3 cellular contexts compared by ENCODE assay signal in the genomic region with DNA sequence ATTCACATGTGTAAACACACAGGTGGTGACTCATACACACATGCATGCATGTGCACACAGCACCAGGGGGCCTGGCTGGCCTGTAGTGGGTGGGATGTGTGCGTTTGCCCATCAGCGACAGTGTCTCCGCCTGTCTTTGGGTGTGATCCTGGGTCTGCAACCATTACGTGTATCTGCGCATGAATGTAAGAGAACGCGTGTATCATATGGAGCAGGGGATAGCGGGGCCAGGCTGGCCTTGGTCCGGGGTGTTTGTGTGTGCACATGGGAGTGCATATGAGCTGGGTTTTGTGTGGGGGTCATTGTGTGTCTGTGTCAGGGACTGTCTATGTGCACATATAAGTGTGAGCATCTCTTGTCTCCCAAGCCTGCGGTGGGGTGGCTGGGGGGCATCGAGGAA.
A peak's percentile ranks its signal among the peaks of the same experiment; 100 is the strongest.
TF ChIP-seq lines count a peak whose summit lies in the region.

No MANE protein-coding gene starts in this region.

TF ChIP-seq in A549, 52 proteins besides CTCF, POLR2A, EP300 and RAD21:
- TF ChIP-seq PBX3 (IDR thresholded peaks at IDR 0.05) (no peak), KDM1A (IDR thresholded peaks at IDR 0.05; ENCODE audit: low read depth) (no peak), FOSL2 (IDR thresholded peaks at IDR 0.05) (no peak), FOSL2 (CRISPR knock-in tag; IDR thresholded peaks at IDR 0.05) (peak; percentile 22; the same call in 1 of the 2 replicates)

TF ChIP-seq in GM12878, 131 proteins besides CTCF, POLR2A, EP300 and RAD21:
- TF ChIP-seq NR2C1 (IDR thresholded peaks at IDR 0.05) = no peak
- no peak for TF ChIP-seq RELB (IDR thresholded peaks at IDR 0.05; ENCODE audit: low read depth)
- TF ChIP-seq BCL3 (IDR thresholded peaks at IDR 0.05; ENCODE audit: borderline replicate concordance, insufficient read depth, low read depth, low read length, poor library complexity, severe bottlenecking) = peak; percentile 49
- no peak for TF ChIP-seq FOXK2 (IDR thresholded peaks at IDR 0.05)
- no peak for TF ChIP-seq ATF3 (IDR thresholded peaks at IDR 0.05; ENCODE audit: borderline replicate concordance, extremely low read depth, low read depth, low read length)
- TF ChIP-seq TAF1 (IDR thresholded peaks at IDR 0.05; ENCODE audit: borderline replicate concordance, low read depth, low read length) = no peak
- no peak for TF ChIP-seq GABPA (IDR thresholded peaks at IDR 0.05; ENCODE audit: low read depth)
- TF ChIP-seq CBX5 (IDR thresholded peaks at IDR 0.05; ENCODE audit: low read depth) = no peak

TF ChIP-seq in GM23338, 12 proteins besides CTCF, POLR2A, EP300 and RAD21:
- TF ChIP-seq JUNB (IDR thresholded peaks at IDR 0.05; ENCODE audit: unreplicated experiment) (no peak), ZNF462 (CRISPR knock-in tag; IDR thresholded peaks at IDR 0.05) (no peak)
